In genomic region chr10:79111846-79112614, GRCh38 we compare ENCODE assay signal across 13 cellular contexts. TPM values are rescaled to one million over a fixed set of nuclear protein-coding genes. Genes with fewer than 3 reads are reported as not detected.
DNase-seq lines count a peak whose midpoint lies in the region; ATAC-seq and TF ChIP-seq lines count a peak whose summit lies in the region.
"Had no signal": no experiment of that assay in that cellular context is flagged by ENCODE, and none has a peak within 500 bp of the region (broad histone marks: within the 10 kb centered on the region; RNA-seq: fewer than 3 reads in every experiment).

No MANE protein-coding gene starts in this region.

- intact Hi-C loops in uterus (cut with DNase I; ENCODE audit: low total_unique reads): no loop called here
- intact Hi-C loops in mucosa of descending colon (cut with DNase I, micrococcal nuclease): no loop called here

- H3K27ac ChIP-seq in SK-N-SH (ENCODE audit: low read depth in 2 of 2, low read length in 1 of 2) (peak overlapping the region; percentile 89 to 90), neuronal stem cell (replicated peaks; ENCODE audit: low read length) (no peak overlapping the region), uterus (peak overlapping the region; percentile 78 to 84)
- H3K27ac ChIP-seq: 22Rv1 had no signal

- no peak overlapping the region for H2AK5ac ChIP-seq in neuronal stem cell (ENCODE audit: low read depth, low read length)

- peaks cover 31% of the 10 kb centered on the region for H3K79me1 ChIP-seq in neuronal stem cell (ENCODE audit: low read depth, low read length)

- no peak overlapping the region for H3K14ac ChIP-seq in neuronal stem cell (ENCODE audit: low read length)

- H2BK5ac ChIP-seq in neuronal stem cell (ENCODE audit: low read length): no peak overlapping the region

- H3K18ac ChIP-seq in neuronal stem cell (ENCODE audit: low read length): peak overlapping the region; percentile 74

- WGBS in SK-N-SH (ENCODE audit: low lambda C conversion rate): 86% methylated on average over 12 of the region's 12 CpGs
- no CpG with 5 or more reads among the region's 12 CpGs for WGBS in neuronal stem cell (ENCODE audit: extremely low coverage in 2 of 2, insufficient read length in 2 of 2, insufficient replicate concordance in 1 of 2), 2 donors

- H2BK12ac ChIP-seq in neuronal stem cell (ENCODE audit: low read length): no peak overlapping the region

- TF ChIP-seq EP300 in SK-N-SH (IDR thresholded peaks at IDR 0.05; ENCODE audit: borderline replicate concordance in 1 of 2, low read depth in 1 of 2, low read length in 1 of 2): no peak

- peaks cover 100% of the 10 kb centered on the region for H3K79me2 ChIP-seq in SK-N-SH (ENCODE audit: insufficient read depth)

- TF ChIP-seq CTCF in SK-N-SH (IDR thresholded peaks at IDR 0.05) (no peak), glutamatergic neuron (IDR thresholded peaks at IDR 0.05; ENCODE audit: partially characterized antibody, unreplicated experiment) (no peak), uterus (IDR thresholded peaks at IDR 0.05) (no peak), mucosa of descending colon (IDR thresholded peaks at IDR 0.05) (no peak)

- TF ChIP-seq POLR2A in uterus (IDR thresholded peaks at IDR 0.05): no peak

- peaks cover 97% of the 10 kb centered on the region for H4K20me1 ChIP-seq in SK-N-SH (ENCODE audit: insufficient read depth)

- H3K23ac ChIP-seq in neuronal stem cell (ENCODE audit: low read depth, low read length, poor library complexity): no peak overlapping the region

- no peak overlapping the region for H3K4me3 Mint-ChIP-seq in glutamatergic neuron (ENCODE audit: unreplicated experiment)
- H3K4me3 Mint-ChIP-seq in activated naive CD4-positive, alpha-beta T cell treated with anti-CD3 and anti-CD28 coated beads, Interleukin-2, amount 10 ng/mL, durations not matched to agents 7 days and 5 days: no peak overlapping the region
- H3K4me3 Mint-ChIP-seq: activated naive CD8-positive, alpha-beta T cell treated with anti-CD3 and anti-CD28 coated beads, Interleukin-2, amount 50 U/mL, for 24 hours; T-helper 2 cell treated with Interferon-gamma antibody and Interleukin-4, amounts not matched to agents 5 μg/mL and 100 μg/mL, for 36 hours had no signal

- H3K4ac ChIP-seq in neuronal stem cell (ENCODE audit: low read length): no peak overlapping the region

- H3F3A ChIP-seq in SK-N-SH (replicated peaks; ENCODE audit: insufficient read depth): peaks cover 32% of the 10 kb centered on the region

- DNase-seq in SK-N-SH (no peak), glutamatergic neuron (no peak), neuronal stem cell (ENCODE audit: low spot score) (no peak), uterus (peak in 1 of 2 donors; percentile 52), NCI-H146 (lab: John Stamatoyannopoulos, UW) (no peak), mucosa of descending colon (no peak)
- DNase-seq in activated naive CD4-positive, alpha-beta T cell treated with anti-CD3 and anti-CD28 coated beads, Interleukin-2, amount 10 ng/mL, durations not matched to agents 7 days and 5 days: no peak
- DNase-seq: activated naive CD8-positive, alpha-beta T cell treated with anti-CD3 and anti-CD28 coated beads, Interleukin-2, amount 50 U/mL, for 24 hours; DMS153; nucleus accumbens had no signal

- H3K9me3 ChIP-seq in SK-N-SH (no peaks in the 10 kb centered on the region), neuronal stem cell (replicated peaks in 1 of 2; ENCODE audit: control insufficient read depth in 2 of 2, insufficient read depth in 1 of 2, low read depth in 1 of 2, low read length in 2 of 2) (peaks cover 0 to 11% of the 10 kb centered on the region in 2 donors), uterus (no peaks in the 10 kb centered on the region), mucosa of descending colon (no peaks in the 10 kb centered on the region)

- POLR2A ChIA-PET in SK-N-SH (lab: Yijun Ruan, JAX): no interaction called here

- H3K27me3 ChIP-seq in SK-N-SH (ENCODE audit: insufficient read depth) (no peaks in the 10 kb centered on the region), neuronal stem cell (ENCODE audit: control insufficient read depth in 3 of 3, insufficient read depth in 3 of 3, low read depth in 1 of 3, low read length in 3 of 3) (no peaks in the 10 kb centered on the region), uterus (no peaks in the 10 kb centered on the region)

- H3K27me3 Mint-ChIP-seq in glutamatergic neuron (ENCODE audit: unreplicated experiment): peaks cover 18% of the 10 kb centered on the region
- H3K27me3 Mint-ChIP-seq in activated naive CD4-positive, alpha-beta T cell treated with anti-CD3 and anti-CD28 coated beads, Interleukin-2, amount 10 ng/mL, durations not matched to agents 7 days and 5 days: peaks cover 5% of the 10 kb centered on the region
- H3K27me3 Mint-ChIP-seq: activated naive CD8-positive, alpha-beta T cell treated with anti-CD3 and anti-CD28 coated beads, Interleukin-2, amount 50 U/mL, for 24 hours had no signal

- H2BK120ac ChIP-seq in neuronal stem cell (ENCODE audit: low read depth, low read length): peak overlapping the region; percentile 6

- no peak overlapping the region for H2BK15ac ChIP-seq in neuronal stem cell (ENCODE audit: low read length)

- H3K36me3 Mint-ChIP-seq in glutamatergic neuron (ENCODE audit: unreplicated experiment): no peaks in the 10 kb centered on the region
- H3K36me3 Mint-ChIP-seq in activated naive CD4-positive, alpha-beta T cell treated with anti-CD3 and anti-CD28 coated beads, Interleukin-2, amount 10 ng/mL, durations not matched to agents 7 days and 5 days: no peaks in the 10 kb centered on the region

- peak overlapping the region; percentile 80 for H3K27ac Mint-ChIP-seq in glutamatergic neuron (ENCODE audit: unreplicated experiment)
- H3K27ac Mint-ChIP-seq in activated naive CD4-positive, alpha-beta T cell treated with anti-CD3 and anti-CD28 coated beads, Interleukin-2, amount 10 ng/mL, durations not matched to agents 7 days and 5 days: no peak overlapping the region
- H3K27ac Mint-ChIP-seq: activated naive CD8-positive, alpha-beta T cell treated with anti-CD3 and anti-CD28 coated beads, Interleukin-2, amount 50 U/mL, for 24 hours; T-helper 2 cell treated with Interferon-gamma antibody and Interleukin-4, amounts not matched to agents 5 μg/mL and 100 μg/mL, for 36 hours had no signal

- peak overlapping the region; percentile 34; the same call in 1 of the 2 replicates for H3K9ac ChIP-seq in SK-N-SH
- no peak overlapping the region for H3K9ac ChIP-seq in neuronal stem cell (ENCODE audit: low read depth, low read length, poor library complexity)

- H2AFZ ChIP-seq in SK-N-SH (ENCODE audit: low read depth) (no peak overlapping the region), neuronal stem cell (ENCODE audit: low read length) (no peak overlapping the region)

- H4K91ac ChIP-seq in neuronal stem cell (ENCODE audit: low read depth, low read length, poor library complexity): no peak overlapping the region

- H3K9me2 ChIP-seq in SK-N-SH: no peaks in the 10 kb centered on the region

- peaks cover 18% of the 10 kb centered on the region for H3K9me3 Mint-ChIP-seq in glutamatergic neuron (ENCODE audit: unreplicated experiment)
- no peaks in the 10 kb centered on the region for H3K9me3 Mint-ChIP-seq in activated naive CD4-positive, alpha-beta T cell treated with anti-CD3 and anti-CD28 coated beads, Interleukin-2, amount 10 ng/mL, durations not matched to agents 7 days and 5 days
- H3K9me3 Mint-ChIP-seq: activated naive CD8-positive, alpha-beta T cell treated with anti-CD3 and anti-CD28 coated beads, Interleukin-2, amount 50 U/mL, for 24 hours; T-helper 2 cell treated with Interferon-gamma antibody and Interleukin-4, amounts not matched to agents 5 μg/mL and 100 μg/mL, for 36 hours had no signal

- no peak overlapping the region for H4K8ac ChIP-seq in neuronal stem cell (ENCODE audit: low read depth, low read length)

- H3K36me3 ChIP-seq in SK-N-SH (replicated peaks in 1 of 2; ENCODE audit: control insufficient read depth in 1 of 2, insufficient read depth in 2 of 2, low read length in 1 of 2) (peaks cover under 1 to 2% of the 10 kb centered on the region in 2 experiments), neuronal stem cell (replicated peaks in 1 of 2; ENCODE audit: control insufficient read depth in 2 of 2, insufficient read depth in 2 of 2, low read length in 2 of 2) (peaks cover 9 to 50% of the 10 kb centered on the region in 2 donors), uterus (no peaks in the 10 kb centered on the region), mucosa of descending colon (ENCODE audit: low read depth) (no peaks in the 10 kb centered on the region)

- peaks cover 68% of the 10 kb centered on the region for H3K4me1 Mint-ChIP-seq in glutamatergic neuron (ENCODE audit: low read depth, unreplicated experiment)
- peaks cover 23% of the 10 kb centered on the region for H3K4me1 Mint-ChIP-seq in activated naive CD4-positive, alpha-beta T cell treated with anti-CD3 and anti-CD28 coated beads, Interleukin-2, amount 10 ng/mL, durations not matched to agents 7 days and 5 days

- no peak overlapping the region for H3K4me3 ChIP-seq in SK-N-SH (ENCODE audit: low read depth in 2 of 2, low read length in 1 of 2)
- no peak overlapping the region for H3K4me3 ChIP-seq in neuronal stem cell (ENCODE audit: low read length in 2 of 2)
- no peak overlapping the region for H3K4me3 ChIP-seq in uterus
- H3K4me3 ChIP-seq in mucosa of descending colon: no peak overlapping the region

- ATAC-seq in SK-N-SH treated with all-trans-retinoic acid at 6 μM for 48 hours (no peak), mucosa of descending colon (no peak)
- ATAC-seq: activated naive CD8-positive, alpha-beta T cell treated with anti-CD3 and anti-CD28 coated beads, Interleukin-2, amount 50 U/mL, for 24 hours had no signal

- H3K4me2 ChIP-seq in SK-N-SH (peak overlapping the region; percentile 53; the same call in 1 of the 2 replicates), neuronal stem cell (ENCODE audit: insufficient read depth, low read length, poor library complexity, severe bottlenecking) (no peak overlapping the region)

- TF ChIP-seq RAD21 in SK-N-SH (IDR thresholded peaks at IDR 0.05; ENCODE audit: low read length): no peak

- CTCF ChIA-PET in SK-N-SH (lab: Yijun Ruan, JAX): interaction anchor here (1.0 to 1.9 kb wide), 3 partner anchors 16 to 84 kb away, joined by 3 to 6 read pairs (median 6); no protein-coding TSS in a partner anchor
- CTCF ChIA-PET in activated naive CD4-positive, alpha-beta T cell treated with anti-CD3 and anti-CD28 coated beads, Interleukin-2, amount 10 ng/mL, durations not matched to agents 7 days and 5 days (lab: Charles Lee): no interaction called here

- H3K4me1 ChIP-seq in SK-N-SH (ENCODE audit: control insufficient read depth in 1 of 2, insufficient read depth in 2 of 2, low read depth in 1 of 2, low read length in 1 of 2): peaks cover 58 to 98% of the 10 kb centered on the region in 2 experiments
- H3K4me1 ChIP-seq in neuronal stem cell (ENCODE audit: control insufficient read depth in 2 of 2, insufficient read depth in 1 of 2, low read depth in 1 of 2, low read length in 2 of 2): peaks cover 30 to 37% of the 10 kb centered on the region in 2 donors
- H3K4me1 ChIP-seq in uterus: peaks cover 22 to 40% of the 10 kb centered on the region in 2 donors
- peaks cover 20% of the 10 kb centered on the region for H3K4me1 ChIP-seq in mucosa of descending colon (ENCODE audit: low read depth)

RNA-seq across cellular contexts. Expression of gene ZMIZ1, which starts 43.3 kb away (rescaled TPM):
- polyA plus RNA-seq in SK-N-SH (2012; rRNA removed): 6.6 and 23.5 TPM in 2 replicates
- polyA plus RNA-seq in SK-N-SH (2012; cell fraction: cytosol; rRNA removed): 13.6 and 23.5 TPM in 2 replicates
- 39.0 and 44.8 TPM in 2 replicates for polyA plus RNA-seq in SK-N-SH (2012; cell fraction: nucleus; rRNA removed)
- total RNA-seq in glutamatergic neuron (ENCODE audit: unreplicated experiment) (230 TPM), uterus (100 to 1,000 TPM in 1 of 4 donors, 10 to 100 TPM in 3; 18.7 to 188 (median 36.7) TPM), mucosa of descending colon (100 to 1,000 TPM in 1 of 3 donors, 10 to 100 TPM in 2; 61.4 to 103 (median 89.1) TPM)
- polyA plus RNA-seq in neuronal stem cell (2013, experiment 1 of 2): 21.6 TPM
- polyA plus RNA-seq in neuronal stem cell (2013, experiment 2 of 2): 24.3 TPM
